Comparison of ENCODE assay signal across 8 cellular contexts in the genomic region with DNA sequence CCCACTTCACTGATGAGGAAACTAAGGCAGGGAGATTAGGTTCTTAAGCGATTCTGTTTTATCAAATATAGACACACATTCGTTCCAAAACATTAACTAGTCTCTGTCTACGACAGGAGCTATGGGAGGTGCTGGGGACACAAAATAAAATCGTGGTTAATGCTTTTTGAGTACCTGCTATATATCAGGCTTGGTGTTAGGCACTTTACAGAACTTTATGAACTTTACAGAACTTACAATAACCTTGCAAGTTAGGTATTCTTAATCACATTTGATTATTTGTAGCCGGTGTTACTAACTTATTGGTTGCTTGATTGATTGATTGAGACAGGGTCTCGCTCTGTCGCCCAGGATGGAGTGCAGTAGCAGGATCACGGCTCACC. TPM values are rescaled to one million over a fixed set of nuclear protein-coding genes. Genes with fewer than 3 reads are reported as not detected.
DNase-seq lines count a peak whose midpoint lies in the region; ATAC-seq and TF ChIP-seq lines count a peak whose summit lies in the region.

No MANE protein-coding gene starts in this region.

- DNase-seq in right cardiac atrium (no peak), left ventricle myocardium superior (no peak), astrocyte of the cerebellum (ENCODE audit: low read depth) (no peak), mesothelial cell of epicardium (ENCODE audit: low spot score in 2 of 2, unreplicated experiment in 2 of 2) (no peak), uterus (no peak), GDM1 (lab: John Stamatoyannopoulos, UW) (no peak), NCI-H82 (lab: John Stamatoyannopoulos, UW) (no peak)

- H3K27me3 ChIP-seq in right cardiac atrium (ENCODE audit: control insufficient read depth, insufficient read depth) = no peaks in the 10 kb centered on the region
- no peaks in the 10 kb centered on the region for H3K27me3 ChIP-seq in uterus

- H3K4me3 Mint-ChIP-seq in mesothelial cell of epicardium = peak overlapping the region; percentile 73

- H3K36me3 Mint-ChIP-seq in mesothelial cell of epicardium = peaks cover 4% of the 10 kb centered on the region

- in situ Hi-C loops in astrocyte of the cerebellum (cut with HindIII; ENCODE audit: low sequenced_read_pairs) = no loop called here

- H3K4me1 Mint-ChIP-seq in mesothelial cell of epicardium = peaks cover 12% of the 10 kb centered on the region

- no peaks in the 10 kb centered on the region for H3K9me3 Mint-ChIP-seq in mesothelial cell of epicardium

- no peaks in the 10 kb centered on the region for H3K9me3 ChIP-seq in right cardiac atrium (ENCODE audit: control insufficient read depth, low read length)
- H3K9me3 ChIP-seq in uterus = no peaks in the 10 kb centered on the region

- intact Hi-C loops in right cardiac atrium (cut with DNase I) (no loop called here), left ventricle myocardium superior (cut with micrococcal nuclease) (no loop called here), uterus (cut with DNase I; ENCODE audit: low total_unique reads) (no loop called here)

- no peak overlapping the region for H3K27ac Mint-ChIP-seq in mesothelial cell of epicardium

- 81% methylated on average over 8 of the region's 8 CpGs for WGBS in right cardiac atrium

- TF ChIP-seq CTCF in astrocyte of the cerebellum (IDR thresholded peaks at IDR 0.05; ENCODE audit: low read depth, low read length, missing control alignments) (no peak), mesothelial cell of epicardium (IDR thresholded peaks at IDR 0.05; ENCODE audit: unreplicated experiment) (no peak), uterus (IDR thresholded peaks at IDR 0.05) (no peak)

- H3K4me1 ChIP-seq in right cardiac atrium (ENCODE audit: control insufficient read depth, insufficient read depth, low read length) (peaks cover 6% of the 10 kb centered on the region), uterus (peaks cover 0 to 8% of the 10 kb centered on the region in 2 donors)

- ATAC-seq in right cardiac atrium = no peak
- no peak for ATAC-seq in left ventricle myocardium superior
- no peak for ATAC-seq in GM18502 (IDR thresholded peaks at IDR 0.05; ENCODE audit: poor library complexity, unreplicated experiment)

- H3K27ac ChIP-seq in right cardiac atrium (ENCODE audit: low read length) (peak overlapping the region; percentile 59), uterus (peak overlapping the region; percentile 95 to 98)

- no peaks in the 10 kb centered on the region for H3K27me3 Mint-ChIP-seq in mesothelial cell of epicardium (ENCODE audit: low read depth)

- no peak for TF ChIP-seq POLR2A in uterus (IDR thresholded peaks at IDR 0.05)

- H3K36me3 ChIP-seq in uterus = no peaks in the 10 kb centered on the region

- H3K4me3 ChIP-seq in right cardiac atrium (ENCODE audit: low read length) (peak overlapping the region; percentile 23), astrocyte of the cerebellum (ENCODE audit: low read depth, low read length) (peak overlapping the region; percentile 68), uterus (peak overlapping the region in 1 of 2 donors; percentile 98)

RNA-seq across cellular contexts. Expression of a gene that starts 0.5 kb away (rescaled TPM):
- total RNA-seq in right cardiac atrium (10 to 100 TPM in 3 of 4 donors, 1 to 10 TPM in 1; 10.0 to 16.1 (median 11.9) TPM), left ventricle myocardium superior (9.6 TPM), mesothelial cell of epicardium (16.0 to 19.2 TPM (median 18.4 TPM) in 3 replicates), uterus (10 to 100 TPM in 3 of 4 donors, 1 to 10 TPM in 1; 8.2 to 53.0 (median 15.5) TPM)
- polyA plus RNA-seq in right cardiac atrium = 4.0 TPM

RNA-seq across cellular contexts. Expression of a gene that starts 40.2 kb away (rescaled TPM):
- total RNA-seq in right cardiac atrium (10 to 100 TPM; 14.1 to 20.6 (median 19.1) TPM), left ventricle myocardium superior (16.9 TPM), mesothelial cell of epicardium (21.4 to 24.3 TPM (median 22.3 TPM) in 3 replicates), uterus (10 to 100 TPM; 14.1 to 51.7 (median 29.5) TPM)
- 14.9 TPM for polyA plus RNA-seq in right cardiac atrium
